Comparison of ENCODE assay signal across 12 cellular contexts in the genomic region with DNA sequence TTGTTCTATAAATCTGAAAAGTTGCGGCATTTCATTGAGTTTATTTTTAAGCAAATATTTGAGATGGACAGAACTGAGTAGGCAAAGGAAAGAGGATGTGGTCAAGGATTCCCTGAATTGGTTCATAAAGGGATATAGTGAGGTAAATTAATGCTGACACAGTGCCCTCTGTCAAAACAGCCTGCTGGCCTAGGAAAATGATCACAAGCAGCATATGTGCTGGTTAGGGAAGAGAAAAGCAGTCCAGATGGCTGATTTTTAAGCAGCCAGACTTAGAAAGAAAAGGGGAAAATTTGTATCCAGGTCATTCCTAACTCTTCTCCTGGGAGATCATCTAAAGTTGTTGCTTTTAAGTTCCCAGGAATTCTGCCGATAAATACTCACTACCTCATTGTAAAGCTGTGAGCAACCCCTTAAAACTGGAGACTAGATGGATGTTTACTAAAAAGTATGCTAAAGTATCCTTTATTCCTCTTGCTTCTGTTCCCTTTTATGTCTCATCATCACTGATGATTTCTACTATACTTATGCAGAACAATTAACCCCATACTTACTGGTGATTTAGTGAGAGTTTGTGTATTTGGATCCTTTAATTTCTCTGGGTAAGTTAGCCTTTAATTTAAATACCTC. TPM values are rescaled to one million over a fixed set of nuclear protein-coding genes. Genes with fewer than 3 reads are reported as not detected.
DNase-seq lines count a peak whose midpoint lies in the region; ATAC-seq and TF ChIP-seq lines count a peak whose summit lies in the region.
"Had no signal": no experiment of that assay in that cellular context is flagged by ENCODE, and none has a peak within 500 bp of the region (broad histone marks: within the 10 kb centered on the region; RNA-seq: fewer than 3 reads in every experiment).

No MANE protein-coding gene starts in this region.

- POLR2A ChIA-PET in activated CD8-positive, alpha-beta T cell treated with anti-CD3 and anti-CD28 coated beads, Interleukin-2, amount 10 ng/mL, durations not matched to agents 7 days and 5 days (lab: Charles Lee), result no interaction called here

- H3K4me1 Mint-ChIP-seq in type B pancreatic cell (ENCODE audit: unreplicated experiment), result peaks cover 13% of the 10 kb centered on the region
- peaks cover 13% of the 10 kb centered on the region for H3K4me1 Mint-ChIP-seq in activated CD8-positive, alpha-beta T cell treated with anti-CD3 and anti-CD28 coated beads, Interleukin-2, amount 10 ng/mL, durations not matched to agents 7 days and 5 days (ENCODE audit: low read depth)
- H3K4me1 Mint-ChIP-seq: central memory CD8-positive, alpha-beta T cell; stimulated activated naive B cell treated with anti-CD40 and anti-IgM and Interleukin-4, amounts not matched to agents 10 μg/mL and 1 μg/mL and 100 μg/mL, for 72 hours had no signal

- no peaks in the 10 kb centered on the region for H3K36me3 Mint-ChIP-seq in type B pancreatic cell
- no peaks in the 10 kb centered on the region for H3K36me3 Mint-ChIP-seq in activated CD8-positive, alpha-beta T cell treated with anti-CD3 and anti-CD28 coated beads, Interleukin-2, amount 10 ng/mL, durations not matched to agents 7 days and 5 days (ENCODE audit: low read depth)
- H3K36me3 Mint-ChIP-seq: stimulated activated naive B cell treated with anti-CD40 and anti-IgM and Interleukin-4, amounts not matched to agents 10 μg/mL and 1 μg/mL and 100 μg/mL, for 72 hours had no signal

- no peaks in the 10 kb centered on the region for H3K9me3 Mint-ChIP-seq in type B pancreatic cell
- H3K9me3 Mint-ChIP-seq in activated CD8-positive, alpha-beta T cell treated with anti-CD3 and anti-CD28 coated beads, Interleukin-2, amount 10 ng/mL, durations not matched to agents 7 days and 5 days (ENCODE audit: insufficient read depth), result no peaks in the 10 kb centered on the region
- H3K9me3 Mint-ChIP-seq: central memory CD8-positive, alpha-beta T cell; stimulated activated naive B cell treated with anti-CD40 and anti-IgM and Interleukin-4, amounts not matched to agents 10 μg/mL and 1 μg/mL and 100 μg/mL, for 72 hours had no signal

- TF ChIP-seq CTCF in type B pancreatic cell (conservative IDR thresholded peaks at IDR 0.05), result no peak

- intact Hi-C loops in left ventricle myocardium superior (cut with micrococcal nuclease), result no loop called here

- CTCF ChIA-PET in activated CD8-positive, alpha-beta T cell treated with anti-CD3 and anti-CD28 coated beads, Interleukin-2, amount 10 ng/mL, durations not matched to agents 7 days and 5 days (lab: Charles Lee), result no interaction called here

- peak overlapping the region; percentile 4 for H3K27ac Mint-ChIP-seq in type B pancreatic cell
- H3K27ac Mint-ChIP-seq in activated CD8-positive, alpha-beta T cell treated with anti-CD3 and anti-CD28 coated beads, Interleukin-2, amount 10 ng/mL, durations not matched to agents 7 days and 5 days, result no peak overlapping the region
- H3K27ac Mint-ChIP-seq: stimulated activated naive B cell treated with anti-CD40 and anti-IgM and Interleukin-4, amounts not matched to agents 10 μg/mL and 1 μg/mL and 100 μg/mL, for 72 hours had no signal

- H3K4me3 Mint-ChIP-seq in type B pancreatic cell, result no peak overlapping the region
- H3K4me3 Mint-ChIP-seq in activated CD8-positive, alpha-beta T cell treated with anti-CD3 and anti-CD28 coated beads, Interleukin-2, amount 10 ng/mL, durations not matched to agents 7 days and 5 days, result no peak overlapping the region
- H3K4me3 Mint-ChIP-seq: central memory CD8-positive, alpha-beta T cell; stimulated activated naive B cell treated with anti-CD40 and anti-IgM and Interleukin-4, amounts not matched to agents 10 μg/mL and 1 μg/mL and 100 μg/mL, for 72 hours had no signal

- DNase-seq in MV-4-11 (lab: John Stamatoyannopoulos, UW) (peak; percentile 74), amniotic epithelial cell (ENCODE audit: low read depth) (peak; percentile 6), left ventricle myocardium superior (no peak), type B pancreatic cell (ENCODE audit: extremely low spot score, unreplicated experiment) (no peak), SW 1271 (lab: John Stamatoyannopoulos, UW) (no peak), AG20443 (ENCODE audit: low spot score) (no peak)
- DNase-seq in activated CD8-positive, alpha-beta T cell treated with anti-CD3 and anti-CD28 coated beads, Interleukin-2, amount 10 ng/mL, durations not matched to agents 7 days and 5 days, result no peak
- DNase-seq: activated effector memory CD4-positive, alpha-beta T cell treated with anti-CD3 and anti-CD28 coated beads, Interleukin-2, amount 50 U/mL, for 16 hours; NCI-H2227 treated with DMSO at 0.1 percent for 48 hours; SJCRH30; stimulated activated naive B cell treated with anti-CD40 and anti-IgM and Interleukin-4, amounts not matched to agents 10 μg/mL and 1 μg/mL and 100 μg/mL, for 72 hours had no signal

- H3K27me3 Mint-ChIP-seq in type B pancreatic cell, result no peaks in the 10 kb centered on the region
- H3K27me3 Mint-ChIP-seq in activated CD8-positive, alpha-beta T cell treated with anti-CD3 and anti-CD28 coated beads, Interleukin-2, amount 10 ng/mL, durations not matched to agents 7 days and 5 days (ENCODE audit: low read depth), result peaks cover under 1% of the 10 kb centered on the region
- H3K27me3 Mint-ChIP-seq: stimulated activated naive B cell treated with anti-CD40 and anti-IgM and Interleukin-4, amounts not matched to agents 10 μg/mL and 1 μg/mL and 100 μg/mL, for 72 hours had no signal

- peak; percentile 63 for ATAC-seq in left ventricle myocardium superior
- ATAC-seq in activated CD8-positive, alpha-beta T cell treated with anti-CD3 and anti-CD28 coated beads, Interleukin-2, amount 10 ng/mL, durations not matched to agents 7 days and 5 days, result no peak
- ATAC-seq: stimulated activated naive B cell treated with anti-CD40 and anti-IgM and Interleukin-4, amounts not matched to agents 10 μg/mL and 1 μg/mL and 100 μg/mL, for 72 hours had no signal

RNA-seq across cellular contexts. Expression of a gene that starts 46.4 kb away (rescaled TPM):
- 36.9 TPM for total RNA-seq in left ventricle myocardium superior
- 80.2 and 83.9 TPM in 2 replicates for total RNA-seq in type B pancreatic cell (ENCODE audit: low replicate concordance)
- 10 to 100 TPM; 76.2 to 78.2 TPM for total RNA-seq in activated CD8-positive, alpha-beta T cell treated with anti-CD3 and anti-CD28 coated beads, Interleukin-2, amount 10 ng/mL, durations not matched to agents 7 days and 5 days

Comparison
In these comparisons a context has a peak if more than half of its experiments do, and no peak if none do; other contexts are left out.
1. DNase-seq: peak in MV-4-11 (single experiment) and amniotic epithelial cell (single experiment); none in left ventricle myocardium superior (single experiment), type B pancreatic cell (single experiment), activated CD8-positive, alpha-beta T cell treated with anti-CD3 and anti-CD28 coated beads, Interleukin-2, amount 10 ng/mL, durations not matched to agents 7 days and 5 days (single experiment), SW 1271 (0 of 2) and AG20443 (single experiment).